Comparison of ENCODE assay signal across 2 cellular contexts in the genomic region with DNA sequence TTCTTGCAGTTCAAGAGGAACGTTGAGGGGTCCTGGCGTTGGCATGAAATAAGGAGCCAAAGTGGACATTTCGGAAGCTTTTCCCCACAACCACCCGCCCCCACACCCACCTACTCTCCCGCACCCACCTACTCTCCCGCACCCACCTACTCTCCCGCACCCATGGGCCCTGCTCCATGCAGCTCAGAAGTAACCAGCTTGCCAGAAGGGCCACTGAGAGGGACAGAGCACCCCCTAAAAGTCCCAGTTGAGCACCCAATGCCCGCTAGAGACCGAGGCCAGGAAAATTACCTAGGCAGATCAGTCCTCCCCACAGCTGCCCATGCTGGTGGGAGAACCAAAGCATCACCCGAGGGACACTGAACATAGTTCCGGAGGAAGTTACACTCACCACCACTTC.
TF ChIP-seq lines count a peak whose summit lies in the region.

No MANE protein-coding gene starts in this region.

TF ChIP-seq in HepG2, 621 proteins besides CTCF, POLR2A, EP300 and RAD21:
- TF ChIP-seq, protein P1, sequence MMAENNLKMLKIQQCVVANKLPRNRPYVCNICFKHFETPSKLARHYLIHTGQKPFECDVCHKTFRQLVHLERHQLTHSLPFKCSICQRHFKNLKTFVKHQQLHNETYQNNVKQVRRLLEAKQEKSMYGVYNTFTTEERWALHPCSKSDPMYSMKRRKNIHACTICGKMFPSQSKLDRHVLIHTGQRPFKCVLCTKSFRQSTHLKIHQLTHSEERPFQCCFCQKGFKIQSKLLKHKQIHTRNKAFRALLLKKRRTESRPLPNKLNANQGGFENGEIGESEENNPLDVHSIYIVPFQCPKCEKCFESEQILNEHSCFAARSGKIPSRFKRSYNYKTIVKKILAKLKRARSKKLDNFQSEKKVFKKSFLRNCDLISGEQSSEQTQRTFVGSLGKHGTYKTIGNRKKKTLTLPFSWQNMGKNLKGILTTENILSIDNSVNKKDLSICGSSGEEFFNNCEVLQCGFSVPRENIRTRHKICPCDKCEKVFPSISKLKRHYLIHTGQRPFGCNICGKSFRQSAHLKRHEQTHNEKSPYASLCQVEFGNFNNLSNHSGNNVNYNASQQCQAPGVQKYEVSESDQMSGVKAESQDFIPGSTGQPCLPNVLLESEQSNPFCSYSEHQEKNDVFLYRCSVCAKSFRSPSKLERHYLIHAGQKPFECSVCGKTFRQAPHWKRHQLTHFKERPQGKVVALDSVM (CRISPR knock-in tag; IDR thresholded peaks at IDR 0.05): no peak
- TF ChIP-seq ZC3H13 (CRISPR knock-in tag; IDR thresholded peaks at IDR 0.05) (no peak), MLLT10 (CRISPR knock-in tag; IDR thresholded peaks at IDR 0.05) (no peak), MIXL1 (CRISPR knock-in tag; IDR thresholded peaks at IDR 0.05) (no peak), HDAC6 (IDR thresholded peaks at IDR 0.05; ENCODE audit: low read depth, low read length) (no peak), ZFP62 (CRISPR knock-in tag; IDR thresholded peaks at IDR 0.05) (no peak), ZNF329 (CRISPR knock-in tag; IDR thresholded peaks at IDR 0.05; ENCODE audit: low read depth) (no peak), ZNF232 (CRISPR knock-in tag; IDR thresholded peaks at IDR 0.05; ENCODE audit: borderline replicate concordance) (no peak), CCAR2 (optimal IDR thresholded peaks at IDR 0.05; ENCODE audit: low read depth, low read length) (no peak), ZNF792 (CRISPR knock-in tag; IDR thresholded peaks at IDR 0.05) (no peak), ZNF790 (CRISPR knock-in tag; IDR thresholded peaks at IDR 0.05; ENCODE audit: borderline replicate concordance) (no peak), XBP1 (CRISPR knock-in tag; IDR thresholded peaks at IDR 0.05) (no peak), ZNF274 (CRISPR knock-in tag; IDR thresholded peaks at IDR 0.05) (no peak), ZNF235 (CRISPR knock-in tag; IDR thresholded peaks at IDR 0.05; ENCODE audit: borderline replicate concordance) (no peak), FOXM1 (CRISPR knock-in tag; IDR thresholded peaks at IDR 0.05) (no peak)
- TF ChIP-seq, protein P2, sequence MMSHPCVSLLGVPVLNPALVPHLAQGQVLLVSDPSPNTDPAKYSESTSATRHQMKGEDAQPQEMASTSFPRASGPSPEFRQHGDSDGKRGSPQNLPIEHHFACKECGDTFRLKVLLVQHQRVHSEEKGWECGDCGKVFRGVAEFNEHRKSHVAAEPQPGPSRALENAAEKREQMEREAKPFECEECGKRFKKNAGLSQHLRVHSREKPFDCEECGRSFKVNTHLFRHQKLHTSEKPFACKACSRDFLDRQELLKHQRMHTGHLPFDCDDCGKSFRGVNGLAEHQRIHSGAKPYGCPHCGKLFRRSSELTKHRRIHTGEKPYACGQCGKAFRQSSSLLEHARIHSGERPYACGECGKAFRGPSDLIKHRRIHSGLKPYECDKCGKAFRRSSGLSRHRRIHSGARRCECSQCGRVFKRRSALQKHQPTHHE (CRISPR knock-in tag; IDR thresholded peaks at IDR 0.05; ENCODE audit: borderline replicate concordance): no peak
- TF ChIP-seq, protein P3, sequence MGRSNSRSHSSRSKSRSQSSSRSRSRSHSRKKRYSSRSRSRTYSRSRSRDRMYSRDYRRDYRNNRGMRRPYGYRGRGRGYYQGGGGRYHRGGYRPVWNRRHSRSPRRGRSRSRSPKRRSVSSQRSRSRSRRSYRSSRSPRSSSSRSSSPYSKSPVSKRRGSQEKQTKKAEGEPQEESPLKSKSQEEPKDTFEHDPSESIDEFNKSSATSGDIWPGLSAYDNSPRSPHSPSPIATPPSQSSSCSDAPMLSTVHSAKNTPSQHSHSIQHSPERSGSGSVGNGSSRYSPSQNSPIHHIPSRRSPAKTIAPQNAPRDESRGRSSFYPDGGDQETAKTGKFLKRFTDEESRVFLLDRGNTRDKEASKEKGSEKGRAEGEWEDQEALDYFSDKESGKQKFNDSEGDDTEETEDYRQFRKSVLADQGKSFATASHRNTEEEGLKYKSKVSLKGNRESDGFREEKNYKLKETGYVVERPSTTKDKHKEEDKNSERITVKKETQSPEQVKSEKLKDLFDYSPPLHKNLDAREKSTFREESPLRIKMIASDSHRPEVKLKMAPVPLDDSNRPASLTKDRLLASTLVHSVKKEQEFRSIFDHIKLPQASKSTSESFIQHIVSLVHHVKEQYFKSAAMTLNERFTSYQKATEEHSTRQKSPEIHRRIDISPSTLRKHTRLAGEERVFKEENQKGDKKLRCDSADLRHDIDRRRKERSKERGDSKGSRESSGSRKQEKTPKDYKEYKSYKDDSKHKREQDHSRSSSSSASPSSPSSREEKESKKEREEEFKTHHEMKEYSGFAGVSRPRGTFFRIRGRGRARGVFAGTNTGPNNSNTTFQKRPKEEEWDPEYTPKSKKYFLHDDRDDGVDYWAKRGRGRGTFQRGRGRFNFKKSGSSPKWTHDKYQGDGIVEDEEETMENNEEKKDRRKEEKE (IDR thresholded peaks at IDR 0.05): no peak
- TF ChIP-seq, protein P4, sequence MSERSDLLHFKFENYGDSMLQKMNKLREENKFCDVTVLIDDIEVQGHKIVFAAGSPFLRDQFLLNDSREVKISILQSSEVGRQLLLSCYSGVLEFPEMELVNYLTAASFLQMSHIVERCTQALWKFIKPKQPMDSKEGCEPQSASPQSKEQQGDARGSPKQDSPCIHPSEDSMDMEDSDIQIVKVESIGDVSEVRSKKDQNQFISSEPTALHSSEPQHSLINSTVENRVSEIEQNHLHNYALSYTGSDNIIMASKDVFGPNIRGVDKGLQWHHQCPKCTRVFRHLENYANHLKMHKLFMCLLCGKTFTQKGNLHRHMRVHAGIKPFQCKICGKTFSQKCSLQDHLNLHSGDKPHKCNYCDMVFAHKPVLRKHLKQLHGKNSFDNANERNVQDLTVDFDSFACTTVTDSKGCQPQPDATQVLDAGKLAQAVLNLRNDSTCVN (CRISPR knock-in tag; IDR thresholded peaks at IDR 0.05; ENCODE audit: borderline replicate concordance): no peak

TF ChIP-seq in neural cell, 6 proteins besides CTCF, POLR2A, EP300 and RAD21 (continued from another document):
- TF ChIP-seq, protein P5, sequence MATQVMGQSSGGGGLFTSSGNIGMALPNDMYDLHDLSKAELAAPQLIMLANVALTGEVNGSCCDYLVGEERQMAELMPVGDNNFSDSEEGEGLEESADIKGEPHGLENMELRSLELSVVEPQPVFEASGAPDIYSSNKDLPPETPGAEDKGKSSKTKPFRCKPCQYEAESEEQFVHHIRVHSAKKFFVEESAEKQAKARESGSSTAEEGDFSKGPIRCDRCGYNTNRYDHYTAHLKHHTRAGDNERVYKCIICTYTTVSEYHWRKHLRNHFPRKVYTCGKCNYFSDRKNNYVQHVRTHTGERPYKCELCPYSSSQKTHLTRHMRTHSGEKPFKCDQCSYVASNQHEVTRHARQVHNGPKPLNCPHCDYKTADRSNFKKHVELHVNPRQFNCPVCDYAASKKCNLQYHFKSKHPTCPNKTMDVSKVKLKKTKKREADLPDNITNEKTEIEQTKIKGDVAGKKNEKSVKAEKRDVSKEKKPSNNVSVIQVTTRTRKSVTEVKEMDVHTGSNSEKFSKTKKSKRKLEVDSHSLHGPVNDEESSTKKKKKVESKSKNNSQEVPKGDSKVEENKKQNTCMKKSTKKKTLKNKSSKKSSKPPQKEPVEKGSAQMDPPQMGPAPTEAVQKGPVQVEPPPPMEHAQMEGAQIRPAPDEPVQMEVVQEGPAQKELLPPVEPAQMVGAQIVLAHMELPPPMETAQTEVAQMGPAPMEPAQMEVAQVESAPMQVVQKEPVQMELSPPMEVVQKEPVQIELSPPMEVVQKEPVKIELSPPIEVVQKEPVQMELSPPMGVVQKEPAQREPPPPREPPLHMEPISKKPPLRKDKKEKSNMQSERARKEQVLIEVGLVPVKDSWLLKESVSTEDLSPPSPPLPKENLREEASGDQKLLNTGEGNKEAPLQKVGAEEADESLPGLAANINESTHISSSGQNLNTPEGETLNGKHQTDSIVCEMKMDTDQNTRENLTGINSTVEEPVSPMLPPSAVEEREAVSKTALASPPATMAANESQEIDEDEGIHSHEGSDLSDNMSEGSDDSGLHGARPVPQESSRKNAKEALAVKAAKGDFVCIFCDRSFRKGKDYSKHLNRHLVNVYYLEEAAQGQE (IDR thresholded peaks at IDR 0.05; ENCODE audit: borderline replicate concordance): no peak
- TF ChIP-seq TAF1 (IDR thresholded peaks at IDR 0.05; ENCODE audit: low read depth) (no peak), MXI1 (conservative IDR thresholded peaks at IDR 0.05; ENCODE audit: poor library complexity, severe bottlenecking) (no peak), POLR2AphosphoS5 (IDR thresholded peaks at IDR 0.05) (no peak)
